Comparison of ENCODE assay signal across 1 cellular context in genomic region chr6:30885999-30886896, GRCh38.
TF ChIP-seq lines count a peak whose summit lies in the region.

No MANE protein-coding gene starts in this region.

TF ChIP-seq in IMR-90, 13 proteins besides CTCF, POLR2A, EP300 and RAD21:
- TF ChIP-seq FOS (IDR thresholded peaks at IDR 0.05; ENCODE audit: low read depth, low read length) (peak; percentile 75), RFX5 (IDR thresholded peaks at IDR 0.05; ENCODE audit: low read depth, low read length) (no peak)
